In genomic region chr1:19088717-19089442, GRCh38 we compare ENCODE assay signal across 20 cellular contexts.
DNase-seq lines count a peak whose midpoint lies in the region; ATAC-seq and TF ChIP-seq lines count a peak whose summit lies in the region.
"Had no signal": no experiment of that assay in that cellular context is flagged by ENCODE, and none has a peak within 500 bp of the region (broad histone marks: within the 10 kb centered on the region; RNA-seq: fewer than 3 reads in every experiment).

No MANE protein-coding gene starts in this region.

- intact Hi-C loops in activated naive CD4-positive, alpha-beta T cell treated with anti-CD3 and anti-CD28 coated beads for 36 hours (cut with micrococcal nuclease): no loop called here

- no peak for ATAC-seq in GM18505 (IDR thresholded peaks at IDR 0.05; ENCODE audit: unreplicated experiment)
- no peak for ATAC-seq in stimulated activated memory B cell treated with anti-CD40 and anti-IgM and Interleukin-4, amounts not matched to agents 10 μg/mL and 1 μg/mL and 100 μg/mL, for 72 hours
- ATAC-seq: activated CD8-positive, alpha-beta T cell treated with anti-CD3 and anti-CD28 coated beads for 36 hours; left cardiac atrium had no signal

- peaks cover 28% of the 10 kb centered on the region for H3K4me1 Mint-ChIP-seq in activated naive CD4-positive, alpha-beta T cell treated with anti-CD3 and anti-CD28 coated beads for 36 hours (ENCODE audit: low read depth)
- H3K4me1 Mint-ChIP-seq in brain: peaks cover 26% of the 10 kb centered on the region
- peaks cover 19% of the 10 kb centered on the region for H3K4me1 Mint-ChIP-seq in stimulated activated memory B cell treated with anti-CD40 and anti-IgM and Interleukin-4, amounts not matched to agents 10 μg/mL and 1 μg/mL and 100 μg/mL, for 72 hours
- H3K4me1 Mint-ChIP-seq in mesothelial cell of epicardium: peaks cover 3% of the 10 kb centered on the region

- H3K4me3 Mint-ChIP-seq in activated naive CD4-positive, alpha-beta T cell treated with anti-CD3 and anti-CD28 coated beads for 36 hours: no peak overlapping the region
- no peak overlapping the region for H3K4me3 Mint-ChIP-seq in brain
- H3K4me3 Mint-ChIP-seq in stimulated activated memory B cell treated with anti-CD40 and anti-IgM and Interleukin-4, amounts not matched to agents 10 μg/mL and 1 μg/mL and 100 μg/mL, for 72 hours: no peak overlapping the region
- H3K4me3 Mint-ChIP-seq in mesothelial cell of epicardium: no peak overlapping the region
- H3K4me3 Mint-ChIP-seq: activated CD8-positive, alpha-beta T cell treated with anti-CD3 and anti-CD28 coated beads for 36 hours had no signal

- H3K9me3 Mint-ChIP-seq in activated naive CD4-positive, alpha-beta T cell treated with anti-CD3 and anti-CD28 coated beads for 36 hours: no peaks in the 10 kb centered on the region
- H3K9me3 Mint-ChIP-seq in brain: no peaks in the 10 kb centered on the region
- H3K9me3 Mint-ChIP-seq in stimulated activated memory B cell treated with anti-CD40 and anti-IgM and Interleukin-4, amounts not matched to agents 10 μg/mL and 1 μg/mL and 100 μg/mL, for 72 hours: no peaks in the 10 kb centered on the region
- no peaks in the 10 kb centered on the region for H3K9me3 Mint-ChIP-seq in mesothelial cell of epicardium
- H3K9me3 Mint-ChIP-seq: activated CD8-positive, alpha-beta T cell treated with anti-CD3 and anti-CD28 coated beads for 36 hours had no signal

- peak; percentile 26 for TF ChIP-seq POLR2A in GM18505 (IDR thresholded peaks at IDR 0.05; ENCODE audit: borderline replicate concordance, extremely low read depth, insufficient read depth, insufficient read length)

- peak; percentile 23 for DNase-seq in activated naive CD4-positive, alpha-beta T cell treated with anti-CD3 and anti-CD28 coated beads for 36 hours
- no peak for DNase-seq in activated naive CD4-positive, alpha-beta T cell treated with anti-CD3 and anti-CD28 coated beads, Interleukin-2, amount 50 U/mL, for 16 hours
- DNase-seq in mesothelial cell of epicardium (ENCODE audit: low spot score in 2 of 2, unreplicated experiment in 2 of 2): no peak
- DNase-seq in H4 (ENCODE audit: low spot score): no peak
- DNase-seq in AML-193 (lab: John Stamatoyannopoulos, UW): no peak
- DNase-seq: activated CD8-positive, alpha-beta T cell treated with anti-CD3 and anti-CD28 coated beads for 36 hours; Calu3; foreskin melanocyte; left cardiac atrium; NCI-H1092; NCI-H1930; NCI-H2227 treated with DMSO at 0.1 percent for 48 hours; NCI-H69; SK-N-SH; stimulated activated CD4-positive, alpha-beta T cell treated with anti-CD3 and anti-CD28 coated beads, Interleukin-1b, Interleukin-23, amount 100 ng/mL, for 48 hours; T-helper 9 cell; testis had no signal

- CTCF ChIA-PET in activated naive CD4-positive, alpha-beta T cell treated with anti-CD3 and anti-CD28 coated beads for 36 hours (lab: Charles Lee): interaction anchor here (1.0 to 3.2 kb wide), 4 partner anchors 176 to 204 kb away, joined by 3 to 17 read pairs (median 6); partner anchors contain the start of gene ALDH4A1

- H3K27me3 Mint-ChIP-seq in activated naive CD4-positive, alpha-beta T cell treated with anti-CD3 and anti-CD28 coated beads for 36 hours (ENCODE audit: low read depth): no peaks in the 10 kb centered on the region
- no peaks in the 10 kb centered on the region for H3K27me3 Mint-ChIP-seq in brain
- H3K27me3 Mint-ChIP-seq in stimulated activated memory B cell treated with anti-CD40 and anti-IgM and Interleukin-4, amounts not matched to agents 10 μg/mL and 1 μg/mL and 100 μg/mL, for 72 hours: no peaks in the 10 kb centered on the region
- H3K27me3 Mint-ChIP-seq in mesothelial cell of epicardium (ENCODE audit: low read depth): no peaks in the 10 kb centered on the region
- H3K27me3 Mint-ChIP-seq: activated CD8-positive, alpha-beta T cell treated with anti-CD3 and anti-CD28 coated beads for 36 hours had no signal

- TF ChIP-seq CTCF in brain (conservative IDR thresholded peaks at IDR 0.05) (no peak), mesothelial cell of epicardium (IDR thresholded peaks at IDR 0.05; ENCODE audit: unreplicated experiment) (no peak)

- H3K27ac Mint-ChIP-seq in activated naive CD4-positive, alpha-beta T cell treated with anti-CD3 and anti-CD28 coated beads for 36 hours: peak overlapping the region; percentile 19
- H3K27ac Mint-ChIP-seq in brain (peak overlapping the region in 3 of 5 experiments; percentile 39 to 72 (median 55)), mesothelial cell of epicardium (no peak overlapping the region)
- H3K27ac Mint-ChIP-seq in stimulated activated memory B cell treated with anti-CD40 and anti-IgM and Interleukin-4, amounts not matched to agents 10 μg/mL and 1 μg/mL and 100 μg/mL, for 72 hours: peak overlapping the region; percentile 29

- H3K36me3 Mint-ChIP-seq in activated naive CD4-positive, alpha-beta T cell treated with anti-CD3 and anti-CD28 coated beads for 36 hours (ENCODE audit: low read depth): peaks cover 63% of the 10 kb centered on the region
- peaks cover 75% of the 10 kb centered on the region for H3K36me3 Mint-ChIP-seq in brain
- H3K36me3 Mint-ChIP-seq in stimulated activated memory B cell treated with anti-CD40 and anti-IgM and Interleukin-4, amounts not matched to agents 10 μg/mL and 1 μg/mL and 100 μg/mL, for 72 hours: peaks cover 73% of the 10 kb centered on the region
- peaks cover 48% of the 10 kb centered on the region for H3K36me3 Mint-ChIP-seq in mesothelial cell of epicardium
